In the genomic region with DNA sequence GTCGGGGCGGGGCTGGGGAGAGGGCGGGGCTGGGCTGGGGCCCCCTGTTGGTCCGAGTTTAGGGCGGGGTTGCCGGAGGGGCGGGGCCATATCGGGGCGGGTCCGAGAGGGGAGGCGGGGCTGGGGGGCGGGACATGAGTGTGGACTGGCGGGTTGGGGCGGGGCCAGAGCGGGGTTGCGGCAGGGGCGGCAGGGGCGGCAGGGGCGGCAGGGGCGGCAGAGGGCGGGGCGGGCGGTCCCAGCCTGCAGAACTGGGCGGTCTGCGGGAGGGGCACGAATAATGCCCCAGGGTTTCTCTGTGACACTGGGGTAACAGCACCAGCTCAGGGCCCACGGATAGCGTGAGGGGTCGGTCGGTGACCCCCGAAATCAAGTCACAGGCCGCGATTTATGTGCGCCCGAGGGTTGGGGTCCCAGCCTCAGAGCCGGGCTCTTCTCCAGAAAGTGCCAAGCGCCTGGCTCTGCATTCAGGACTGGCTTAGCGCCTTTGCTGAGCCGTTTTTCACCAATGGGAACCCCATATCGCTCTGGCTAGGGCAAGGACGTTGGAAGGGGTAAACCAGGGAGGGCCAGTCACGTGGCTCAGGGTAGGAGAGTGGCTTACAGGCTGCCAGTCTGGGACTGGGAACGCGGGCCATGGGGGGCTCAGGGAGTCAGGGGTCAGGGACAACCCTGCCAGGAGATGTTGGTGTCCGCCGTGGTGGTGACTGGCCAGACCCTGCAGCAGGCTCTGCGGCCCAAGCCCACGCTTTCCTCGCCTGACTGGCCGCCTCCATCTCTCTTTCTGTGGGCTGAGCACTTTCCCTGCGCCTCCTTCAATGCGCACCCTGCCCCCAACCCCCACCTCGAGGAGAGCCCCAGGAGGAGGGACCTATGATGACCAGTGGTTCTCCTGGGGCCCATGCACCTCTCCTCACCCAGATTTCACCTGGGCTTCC, we compare ENCODE assay signal across 1 cellular context.
TF ChIP-seq lines count a peak whose summit lies in the region.

No MANE protein-coding gene starts in this region.

TF ChIP-seq in HepG2, 621 proteins besides CTCF, POLR2A, EP300 and RAD21 (continued from another document and continues in another):
- TF ChIP-seq, protein P1, sequence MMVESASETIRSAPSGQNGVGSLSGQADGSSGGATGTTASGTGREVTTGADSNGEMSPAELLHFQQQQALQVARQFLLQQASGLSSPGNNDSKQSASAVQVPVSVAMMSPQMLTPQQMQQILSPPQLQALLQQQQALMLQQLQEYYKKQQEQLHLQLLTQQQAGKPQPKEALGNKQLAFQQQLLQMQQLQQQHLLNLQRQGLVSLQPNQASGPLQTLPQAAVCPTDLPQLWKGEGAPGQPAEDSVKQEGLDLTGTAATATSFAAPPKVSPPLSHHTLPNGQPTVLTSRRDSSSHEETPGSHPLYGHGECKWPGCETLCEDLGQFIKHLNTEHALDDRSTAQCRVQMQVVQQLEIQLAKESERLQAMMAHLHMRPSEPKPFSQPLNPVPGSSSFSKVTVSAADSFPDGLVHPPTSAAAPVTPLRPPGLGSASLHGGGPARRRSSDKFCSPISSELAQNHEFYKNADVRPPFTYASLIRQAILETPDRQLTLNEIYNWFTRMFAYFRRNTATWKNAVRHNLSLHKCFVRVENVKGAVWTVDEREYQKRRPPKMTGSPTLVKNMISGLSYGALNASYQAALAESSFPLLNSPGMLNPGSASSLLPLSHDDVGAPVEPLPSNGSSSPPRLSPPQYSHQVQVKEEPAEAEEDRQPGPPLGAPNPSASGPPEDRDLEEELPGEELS (CRISPR knock-in tag; IDR thresholded peaks at IDR 0.05) = no peak
- TF ChIP-seq, protein P2, sequence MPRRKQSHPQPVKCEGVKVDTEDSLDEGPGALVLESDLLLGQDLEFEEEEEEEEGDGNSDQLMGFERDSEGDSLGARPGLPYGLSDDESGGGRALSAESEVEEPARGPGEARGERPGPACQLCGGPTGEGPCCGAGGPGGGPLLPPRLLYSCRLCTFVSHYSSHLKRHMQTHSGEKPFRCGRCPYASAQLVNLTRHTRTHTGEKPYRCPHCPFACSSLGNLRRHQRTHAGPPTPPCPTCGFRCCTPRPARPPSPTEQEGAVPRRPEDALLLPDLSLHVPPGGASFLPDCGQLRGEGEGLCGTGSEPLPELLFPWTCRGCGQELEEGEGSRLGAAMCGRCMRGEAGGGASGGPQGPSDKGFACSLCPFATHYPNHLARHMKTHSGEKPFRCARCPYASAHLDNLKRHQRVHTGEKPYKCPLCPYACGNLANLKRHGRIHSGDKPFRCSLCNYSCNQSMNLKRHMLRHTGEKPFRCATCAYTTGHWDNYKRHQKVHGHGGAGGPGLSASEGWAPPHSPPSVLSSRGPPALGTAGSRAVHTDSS (CRISPR knock-in tag; conservative IDR thresholded peaks at IDR 0.05) = 0 out of 2 replicates have a peak, but pooled peaks have one; percentile 3
- TF ChIP-seq, protein P3, sequence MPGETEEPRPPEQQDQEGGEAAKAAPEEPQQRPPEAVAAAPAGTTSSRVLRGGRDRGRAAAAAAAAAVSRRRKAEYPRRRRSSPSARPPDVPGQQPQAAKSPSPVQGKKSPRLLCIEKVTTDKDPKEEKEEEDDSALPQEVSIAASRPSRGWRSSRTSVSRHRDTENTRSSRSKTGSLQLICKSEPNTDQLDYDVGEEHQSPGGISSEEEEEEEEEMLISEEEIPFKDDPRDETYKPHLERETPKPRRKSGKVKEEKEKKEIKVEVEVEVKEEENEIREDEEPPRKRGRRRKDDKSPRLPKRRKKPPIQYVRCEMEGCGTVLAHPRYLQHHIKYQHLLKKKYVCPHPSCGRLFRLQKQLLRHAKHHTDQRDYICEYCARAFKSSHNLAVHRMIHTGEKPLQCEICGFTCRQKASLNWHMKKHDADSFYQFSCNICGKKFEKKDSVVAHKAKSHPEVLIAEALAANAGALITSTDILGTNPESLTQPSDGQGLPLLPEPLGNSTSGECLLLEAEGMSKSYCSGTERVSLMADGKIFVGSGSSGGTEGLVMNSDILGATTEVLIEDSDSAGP (CRISPR knock-in tag; IDR thresholded peaks at IDR 0.05; ENCODE audit: borderline replicate concordance) = peak; percentile 51; the same call in 1 of the 2 replicates
- TF ChIP-seq MBD4 (IDR thresholded peaks at IDR 0.05; ENCODE audit: borderline replicate concordance, low read length) (no peak), ZNF142 (CRISPR knock-in tag; IDR thresholded peaks at IDR 0.05) (no peak), ZBTB33 (CRISPR knock-in tag; IDR thresholded peaks at IDR 0.05) (no peak), ZNF883 (CRISPR knock-in tag; IDR thresholded peaks at IDR 0.05; ENCODE audit: not compliant biosample characterization) (peak; percentile 73), ZKSCAN5 (CRISPR knock-in tag; IDR thresholded peaks at IDR 0.05) (no peak), BORCS8-MEF2B (CRISPR knock-in tag; IDR thresholded peaks at IDR 0.05) (no peak), MAFF (IDR thresholded peaks at IDR 0.05; ENCODE audit: low read depth, low read length) (no peak), IKZF1 (IDR thresholded peaks at IDR 0.05) (no peak), ZSCAN20 (CRISPR knock-in tag; IDR thresholded peaks at IDR 0.05; ENCODE audit: borderline replicate concordance) (no peak), SRSF9 (IDR thresholded peaks at IDR 0.05; ENCODE audit: borderline replicate concordance, insufficient read depth, low read depth, low read length, poor library complexity, severe bottlenecking) (no peak), SAFB2 (CRISPR knock-in tag; IDR thresholded peaks at IDR 0.05; ENCODE audit: borderline replicate concordance, low read depth) (0 out of 2 replicates have a peak, but pooled peaks have one; percentile 76), ZBTB38 (CRISPR knock-in tag; IDR thresholded peaks at IDR 0.05) (0 out of 2 replicates have a peak, but pooled peaks have one; percentile 33), DPF2 (CRISPR knock-in tag; IDR thresholded peaks at IDR 0.05; ENCODE audit: borderline replicate concordance, low read depth) (no peak)
- TF ChIP-seq, protein P4, sequence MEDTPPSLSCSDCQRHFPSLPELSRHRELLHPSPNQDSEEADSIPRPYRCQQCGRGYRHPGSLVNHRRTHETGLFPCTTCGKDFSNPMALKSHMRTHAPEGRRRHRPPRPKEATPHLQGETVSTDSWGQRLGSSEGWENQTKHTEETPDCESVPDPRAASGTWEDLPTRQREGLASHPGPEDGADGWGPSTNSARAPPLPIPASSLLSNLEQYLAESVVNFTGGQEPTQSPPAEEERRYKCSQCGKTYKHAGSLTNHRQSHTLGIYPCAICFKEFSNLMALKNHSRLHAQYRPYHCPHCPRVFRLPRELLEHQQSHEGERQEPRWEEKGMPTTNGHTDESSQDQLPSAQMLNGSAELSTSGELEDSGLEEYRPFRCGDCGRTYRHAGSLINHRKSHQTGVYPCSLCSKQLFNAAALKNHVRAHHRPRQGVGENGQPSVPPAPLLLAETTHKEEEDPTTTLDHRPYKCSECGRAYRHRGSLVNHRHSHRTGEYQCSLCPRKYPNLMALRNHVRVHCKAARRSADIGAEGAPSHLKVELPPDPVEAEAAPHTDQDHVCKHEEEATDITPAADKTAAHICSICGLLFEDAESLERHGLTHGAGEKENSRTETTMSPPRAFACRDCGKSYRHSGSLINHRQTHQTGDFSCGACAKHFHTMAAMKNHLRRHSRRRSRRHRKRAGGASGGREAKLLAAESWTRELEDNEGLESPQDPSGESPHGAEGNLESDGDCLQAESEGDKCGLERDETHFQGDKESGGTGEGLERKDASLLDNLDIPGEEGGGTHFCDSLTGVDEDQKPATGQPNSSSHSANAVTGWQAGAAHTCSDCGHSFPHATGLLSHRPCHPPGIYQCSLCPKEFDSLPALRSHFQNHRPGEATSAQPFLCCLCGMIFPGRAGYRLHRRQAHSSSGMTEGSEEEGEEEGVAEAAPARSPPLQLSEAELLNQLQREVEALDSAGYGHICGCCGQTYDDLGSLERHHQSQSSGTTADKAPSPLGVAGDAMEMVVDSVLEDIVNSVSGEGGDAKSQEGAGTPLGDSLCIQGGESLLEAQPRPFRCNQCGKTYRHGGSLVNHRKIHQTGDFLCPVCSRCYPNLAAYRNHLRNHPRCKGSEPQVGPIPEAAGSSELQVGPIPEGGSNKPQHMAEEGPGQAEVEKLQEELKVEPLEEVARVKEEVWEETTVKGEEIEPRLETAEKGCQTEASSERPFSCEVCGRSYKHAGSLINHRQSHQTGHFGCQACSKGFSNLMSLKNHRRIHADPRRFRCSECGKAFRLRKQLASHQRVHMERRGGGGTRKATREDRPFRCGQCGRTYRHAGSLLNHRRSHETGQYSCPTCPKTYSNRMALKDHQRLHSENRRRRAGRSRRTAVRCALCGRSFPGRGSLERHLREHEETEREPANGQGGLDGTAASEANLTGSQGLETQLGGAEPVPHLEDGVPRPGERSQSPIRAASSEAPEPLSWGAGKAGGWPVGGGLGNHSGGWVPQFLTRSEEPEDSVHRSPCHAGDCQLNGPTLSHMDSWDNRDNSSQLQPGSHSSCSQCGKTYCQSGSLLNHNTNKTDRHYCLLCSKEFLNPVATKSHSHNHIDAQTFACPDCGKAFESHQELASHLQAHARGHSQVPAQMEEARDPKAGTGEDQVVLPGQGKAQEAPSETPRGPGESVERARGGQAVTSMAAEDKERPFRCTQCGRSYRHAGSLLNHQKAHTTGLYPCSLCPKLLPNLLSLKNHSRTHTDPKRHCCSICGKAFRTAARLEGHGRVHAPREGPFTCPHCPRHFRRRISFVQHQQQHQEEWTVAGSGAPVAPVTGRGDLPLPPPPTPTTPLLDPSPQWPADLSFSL (CRISPR knock-in tag; IDR thresholded peaks at IDR 0.05) = no peak
- TF ChIP-seq, protein P5, sequence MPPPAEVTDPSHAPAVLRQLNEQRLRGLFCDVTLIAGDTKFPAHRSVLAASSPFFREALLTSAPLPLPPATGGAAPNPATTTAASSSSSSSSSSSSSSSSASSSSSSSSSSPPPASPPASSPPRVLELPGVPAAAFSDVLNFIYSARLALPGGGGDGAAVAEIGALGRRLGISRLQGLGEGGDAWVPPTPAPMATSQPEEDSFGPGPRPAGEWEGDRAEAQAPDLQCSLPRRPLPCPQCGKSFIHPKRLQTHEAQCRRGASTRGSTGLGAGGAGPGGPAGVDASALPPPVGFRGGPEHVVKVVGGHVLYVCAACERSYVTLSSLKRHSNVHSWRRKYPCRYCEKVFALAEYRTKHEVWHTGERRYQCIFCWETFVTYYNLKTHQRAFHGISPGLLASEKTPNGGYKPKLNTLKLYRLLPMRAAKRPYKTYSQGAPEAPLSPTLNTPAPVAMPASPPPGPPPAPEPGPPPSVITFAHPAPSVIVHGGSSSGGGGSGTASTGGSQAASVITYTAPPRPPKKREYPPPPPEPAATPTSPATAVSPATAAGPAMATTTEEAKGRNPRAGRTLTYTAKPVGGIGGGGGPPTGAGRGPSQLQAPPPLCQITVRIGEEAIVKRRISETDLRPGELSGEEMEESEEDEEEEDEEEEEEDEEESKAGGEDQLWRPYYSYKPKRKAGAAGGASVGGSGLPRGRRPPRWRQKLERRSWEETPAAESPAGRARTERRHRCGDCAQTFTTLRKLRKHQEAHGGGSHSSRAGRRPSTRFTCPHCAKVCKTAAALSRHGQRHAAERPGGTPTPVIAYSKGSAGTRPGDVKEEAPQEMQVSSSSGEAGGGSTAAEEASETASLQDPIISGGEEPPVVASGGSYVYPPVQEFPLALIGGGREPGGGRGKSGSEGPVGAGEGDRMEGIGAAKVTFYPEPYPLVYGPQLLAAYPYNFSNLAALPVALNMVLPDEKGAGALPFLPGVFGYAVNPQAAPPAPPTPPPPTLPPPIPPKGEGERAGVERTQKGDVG (CRISPR knock-in tag; IDR thresholded peaks at IDR 0.05; ENCODE audit: borderline replicate concordance) = peak; percentile 51; the same call in 1 of the 2 replicates
- TF ChIP-seq, protein P6, sequence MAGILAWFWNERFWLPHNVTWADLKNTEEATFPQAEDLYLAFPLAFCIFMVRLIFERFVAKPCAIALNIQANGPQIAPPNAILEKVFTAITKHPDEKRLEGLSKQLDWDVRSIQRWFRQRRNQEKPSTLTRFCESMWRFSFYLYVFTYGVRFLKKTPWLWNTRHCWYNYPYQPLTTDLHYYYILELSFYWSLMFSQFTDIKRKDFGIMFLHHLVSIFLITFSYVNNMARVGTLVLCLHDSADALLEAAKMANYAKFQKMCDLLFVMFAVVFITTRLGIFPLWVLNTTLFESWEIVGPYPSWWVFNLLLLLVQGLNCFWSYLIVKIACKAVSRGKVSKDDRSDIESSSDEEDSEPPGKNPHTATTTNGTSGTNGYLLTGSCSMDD (CRISPR knock-in tag; IDR thresholded peaks at IDR 0.05) = no peak
